1 cellular context compared by ENCODE assay signal in the genomic region with DNA sequence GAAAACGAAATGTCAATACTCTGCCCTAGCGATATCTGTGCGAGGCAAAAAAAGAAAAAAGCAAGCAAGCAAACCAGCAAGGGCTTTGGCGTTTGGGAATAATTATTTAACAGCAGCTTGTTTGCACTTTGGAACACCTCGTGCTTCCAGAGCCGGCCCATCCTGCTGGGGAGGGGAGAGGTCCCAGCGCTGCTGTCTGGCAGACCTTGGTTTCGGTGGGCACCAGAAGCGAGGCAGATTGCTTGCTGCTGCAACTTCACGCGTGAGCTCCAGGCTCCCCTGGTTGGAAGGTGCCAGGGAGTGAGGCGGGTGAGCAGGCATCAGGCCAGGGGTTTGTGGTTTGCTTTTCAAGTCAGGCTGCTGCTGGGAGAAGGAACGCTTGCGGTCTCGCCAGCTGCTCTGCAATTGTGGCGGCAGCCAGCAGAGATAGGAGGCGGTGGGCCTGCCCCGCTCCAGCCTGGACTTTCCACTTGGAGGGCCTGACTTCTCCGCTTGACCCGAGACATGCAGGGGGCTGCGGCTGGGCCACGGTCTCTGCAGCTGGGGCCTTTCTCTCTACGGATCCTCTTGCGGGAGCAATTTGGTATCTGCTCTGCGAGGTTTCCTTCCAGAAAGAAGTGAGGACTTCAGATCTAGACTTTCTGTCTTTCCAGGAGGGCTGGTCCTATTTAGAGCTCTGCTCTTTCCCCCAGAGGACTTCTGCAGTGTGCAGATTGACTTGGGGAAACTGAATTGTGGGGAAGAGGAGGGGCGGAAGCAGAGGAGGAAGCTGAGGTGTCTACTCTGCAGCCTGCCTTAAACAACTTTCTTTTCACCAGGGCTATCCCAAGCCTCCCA.
TF ChIP-seq lines count a peak whose summit lies in the region.

No MANE protein-coding gene starts in this region.

TF ChIP-seq in GM23338, 12 proteins besides CTCF, POLR2A, EP300 and RAD21 (continued from another document):
- TF ChIP-seq, protein P1, sequence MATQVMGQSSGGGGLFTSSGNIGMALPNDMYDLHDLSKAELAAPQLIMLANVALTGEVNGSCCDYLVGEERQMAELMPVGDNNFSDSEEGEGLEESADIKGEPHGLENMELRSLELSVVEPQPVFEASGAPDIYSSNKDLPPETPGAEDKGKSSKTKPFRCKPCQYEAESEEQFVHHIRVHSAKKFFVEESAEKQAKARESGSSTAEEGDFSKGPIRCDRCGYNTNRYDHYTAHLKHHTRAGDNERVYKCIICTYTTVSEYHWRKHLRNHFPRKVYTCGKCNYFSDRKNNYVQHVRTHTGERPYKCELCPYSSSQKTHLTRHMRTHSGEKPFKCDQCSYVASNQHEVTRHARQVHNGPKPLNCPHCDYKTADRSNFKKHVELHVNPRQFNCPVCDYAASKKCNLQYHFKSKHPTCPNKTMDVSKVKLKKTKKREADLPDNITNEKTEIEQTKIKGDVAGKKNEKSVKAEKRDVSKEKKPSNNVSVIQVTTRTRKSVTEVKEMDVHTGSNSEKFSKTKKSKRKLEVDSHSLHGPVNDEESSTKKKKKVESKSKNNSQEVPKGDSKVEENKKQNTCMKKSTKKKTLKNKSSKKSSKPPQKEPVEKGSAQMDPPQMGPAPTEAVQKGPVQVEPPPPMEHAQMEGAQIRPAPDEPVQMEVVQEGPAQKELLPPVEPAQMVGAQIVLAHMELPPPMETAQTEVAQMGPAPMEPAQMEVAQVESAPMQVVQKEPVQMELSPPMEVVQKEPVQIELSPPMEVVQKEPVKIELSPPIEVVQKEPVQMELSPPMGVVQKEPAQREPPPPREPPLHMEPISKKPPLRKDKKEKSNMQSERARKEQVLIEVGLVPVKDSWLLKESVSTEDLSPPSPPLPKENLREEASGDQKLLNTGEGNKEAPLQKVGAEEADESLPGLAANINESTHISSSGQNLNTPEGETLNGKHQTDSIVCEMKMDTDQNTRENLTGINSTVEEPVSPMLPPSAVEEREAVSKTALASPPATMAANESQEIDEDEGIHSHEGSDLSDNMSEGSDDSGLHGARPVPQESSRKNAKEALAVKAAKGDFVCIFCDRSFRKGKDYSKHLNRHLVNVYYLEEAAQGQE (IDR thresholded peaks at IDR 0.05; ENCODE audit: unreplicated experiment): no peak
- no peak for TF ChIP-seq JUNB (IDR thresholded peaks at IDR 0.05; ENCODE audit: unreplicated experiment)
